ENCODE assay signal across 10 cellular contexts in genomic region chr19:39834287-39834841, GRCh38. TPM values are rescaled to one million over a fixed set of nuclear protein-coding genes. Genes with fewer than 3 reads are reported as not detected.
DNase-seq lines count a peak whose midpoint lies in the region; ATAC-seq and TF ChIP-seq lines count a peak whose summit lies in the region.
"Had no signal": no experiment of that assay in that cellular context is flagged by ENCODE, and none has a peak within 500 bp of the region (broad histone marks: within the 10 kb centered on the region; RNA-seq: fewer than 3 reads in every experiment).

No MANE protein-coding gene starts in this region.

- H3K4me3 ChIP-seq in mucosa of rectum (ENCODE audit: low read length in 2 of 2) (peak overlapping the region; percentile 88), vagina (peak overlapping the region; percentile 92 to 95)
- H3K4me3 ChIP-seq: MG63 had no signal

- peak overlapping the region; percentile 94 for H3K27ac Mint-ChIP-seq in stimulated activated naive CD8-positive, alpha-beta T cell treated with anti-CD3 and anti-CD28 coated beads, Interleukin-15, Interleukin-2, amounts not matched to agents 100 ng/mL and 50 ng/mL, for 24 hours
- H3K27ac Mint-ChIP-seq in MCF 10A (ENCODE audit: low read depth, unreplicated experiment): peak overlapping the region; percentile 96

- peaks cover 26% of the 10 kb centered on the region for H3K4me1 Mint-ChIP-seq in stimulated activated naive CD8-positive, alpha-beta T cell treated with anti-CD3 and anti-CD28 coated beads, Interleukin-15, Interleukin-2, amounts not matched to agents 100 ng/mL and 50 ng/mL, for 24 hours (ENCODE audit: low read depth)
- H3K4me1 Mint-ChIP-seq in MCF 10A (ENCODE audit: insufficient read depth, unreplicated experiment): peaks cover 24% of the 10 kb centered on the region

- DNase-seq in stimulated activated naive CD8-positive, alpha-beta T cell treated with anti-CD3 and anti-CD28 coated beads, Interleukin-15, Interleukin-2, amounts not matched to agents 100 U/mL and 50 U/mL, for 24 hours: no peak
- DNase-seq in MCF 10A (ENCODE audit: unreplicated experiment) (no peak), vagina (ENCODE audit: extremely low spot score in 2 of 2) (no peak), NCI-H1694 treated with DMSO at 0.1 percent for 48 hours (lab: John Stamatoyannopoulos, UW) (no peak)
- DNase-seq in stimulated activated CD4-positive, alpha-beta T cell treated with anti-CD3 and anti-CD28 coated beads, Interleukin-4, amount 100 ng/mL, for 24 hours: no peak

- no peaks in the 10 kb centered on the region for H3K9me3 Mint-ChIP-seq in stimulated activated naive CD8-positive, alpha-beta T cell treated with anti-CD3 and anti-CD28 coated beads, Interleukin-15, Interleukin-2, amounts not matched to agents 100 ng/mL and 50 ng/mL, for 24 hours
- no peaks in the 10 kb centered on the region for H3K9me3 Mint-ChIP-seq in MCF 10A (ENCODE audit: unreplicated experiment)

- peaks cover 73% of the 10 kb centered on the region for H3K36me3 Mint-ChIP-seq in stimulated activated naive CD8-positive, alpha-beta T cell treated with anti-CD3 and anti-CD28 coated beads, Interleukin-15, Interleukin-2, amounts not matched to agents 100 ng/mL and 50 ng/mL, for 24 hours (ENCODE audit: low read depth)
- peaks cover 76% of the 10 kb centered on the region for H3K36me3 Mint-ChIP-seq in MCF 10A (ENCODE audit: insufficient read depth, unreplicated experiment)

- intact Hi-C loops in MCF 10A (cut with micrococcal nuclease): no loop called here
- intact Hi-C loops in vagina (cut with DNase I): no loop called here

- H3K9me3 ChIP-seq in mucosa of rectum (ENCODE audit: control insufficient read depth in 2 of 2, low read length in 2 of 2) (no peaks in the 10 kb centered on the region), vagina (no peaks in the 10 kb centered on the region)
- H3K9me3 ChIP-seq: MG63 had no signal

- H3K36me3 ChIP-seq in mucosa of rectum (ENCODE audit: control insufficient read depth in 2 of 2, insufficient read depth in 2 of 2, low read length in 2 of 2) (peaks cover 49 to 50% of the 10 kb centered on the region in 2 donors), vagina (peaks cover 0 to 61% of the 10 kb centered on the region in 2 donors)

- peak overlapping the region; percentile 83 for H3K4me3 Mint-ChIP-seq in stimulated activated naive CD8-positive, alpha-beta T cell treated with anti-CD3 and anti-CD28 coated beads, Interleukin-15, Interleukin-2, amounts not matched to agents 100 ng/mL and 50 ng/mL, for 24 hours
- H3K4me3 Mint-ChIP-seq in MCF 10A (ENCODE audit: unreplicated experiment): peak overlapping the region; percentile 79

- H3K27ac ChIP-seq in mucosa of rectum (ENCODE audit: low read depth in 2 of 2, low read length in 2 of 2) (peak overlapping the region; percentile 46 to 86), vagina (peak overlapping the region; percentile 90)

- H3K27me3 ChIP-seq in mucosa of rectum (ENCODE audit: control insufficient read depth in 2 of 2, insufficient read depth in 2 of 2, low read length in 2 of 2): no peaks in the 10 kb centered on the region
- H3K27me3 ChIP-seq in vagina: no peaks in the 10 kb centered on the region
- H3K27me3 ChIP-seq: MG63 had no signal

- no peak for TF ChIP-seq POLR2A in vagina (IDR thresholded peaks at IDR 0.05)

- POLR2A ChIA-PET in MCF 10A (lab: Yijun Ruan, JAX): interaction anchor here (0.6 to 1.6 kb wide), 9 partner anchors 8 to 898 kb away, joined by 3 to 11 read pairs (median 4); partner anchors contain the start of genes FBL and PSMC4

- peak overlapping the region; percentile 28 to 56 for H3K9ac ChIP-seq in mucosa of rectum (ENCODE audit: low read depth in 1 of 2, low read length in 2 of 2)

- no TSS peak for BruUV-seq in MCF 10A (replicated peaks; lab: Mats Ljungman, UMichigan)

- H3K4me1 ChIP-seq in mucosa of rectum (ENCODE audit: control insufficient read depth in 2 of 2, insufficient read depth in 2 of 2, low read length in 2 of 2): peaks cover 14% of the 10 kb centered on the region in 2 donors
- peaks cover 28% of the 10 kb centered on the region for H3K4me1 ChIP-seq in vagina

- no peaks in the 10 kb centered on the region for H3K27me3 Mint-ChIP-seq in stimulated activated naive CD8-positive, alpha-beta T cell treated with anti-CD3 and anti-CD28 coated beads, Interleukin-15, Interleukin-2, amounts not matched to agents 100 ng/mL and 50 ng/mL, for 24 hours
- no peaks in the 10 kb centered on the region for H3K27me3 Mint-ChIP-seq in MCF 10A (ENCODE audit: insufficient read depth, unreplicated experiment)

- no peak for ATAC-seq in stimulated activated naive CD8-positive, alpha-beta T cell treated with anti-CD3 and anti-CD28 coated beads, Interleukin-15, Interleukin-2, amounts not matched to agents 100 U/mL and 50 U/mL, for 24 hours
- no peak for ATAC-seq in GM19324 (IDR thresholded peaks at IDR 0.05; ENCODE audit: low FRiP score, unreplicated experiment)

- CTCF ChIA-PET in MCF 10A (lab: Yijun Ruan, JAX): no interaction called here

- TF ChIP-seq CTCF in MCF 10A (IDR thresholded peaks at IDR 0.05; ENCODE audit: unreplicated experiment) (no peak), vagina (IDR thresholded peaks at IDR 0.05) (no peak)

RNA-seq across cellular contexts. Expression of gene DYRK1B, which starts 0.4 kb away (rescaled TPM):
- 11.8 and 14.3 TPM in 2 replicates for total RNA-seq in MCF 10A (2022)
- total RNA-seq in vagina: 5.6 TPM

RNA-seq across cellular contexts. Expression of gene FBL, which starts 11.8 kb away (rescaled TPM):
- 355 and 502 TPM in 2 replicates for total RNA-seq in MCF 10A (2022)
- total RNA-seq in vagina: 180 TPM

RNA-seq across cellular contexts. Expression of gene LEUTX, which starts 55.7 kb away (rescaled TPM):
- total RNA-seq in MCF 10A (2022) (not detected in 2 replicates), vagina (not detected)
- total RNA-seq: dermis microvascular lymphatic vessel endothelial cell had no signal
